ENCODE assay signal across 23 cellular contexts in the genomic region with DNA sequence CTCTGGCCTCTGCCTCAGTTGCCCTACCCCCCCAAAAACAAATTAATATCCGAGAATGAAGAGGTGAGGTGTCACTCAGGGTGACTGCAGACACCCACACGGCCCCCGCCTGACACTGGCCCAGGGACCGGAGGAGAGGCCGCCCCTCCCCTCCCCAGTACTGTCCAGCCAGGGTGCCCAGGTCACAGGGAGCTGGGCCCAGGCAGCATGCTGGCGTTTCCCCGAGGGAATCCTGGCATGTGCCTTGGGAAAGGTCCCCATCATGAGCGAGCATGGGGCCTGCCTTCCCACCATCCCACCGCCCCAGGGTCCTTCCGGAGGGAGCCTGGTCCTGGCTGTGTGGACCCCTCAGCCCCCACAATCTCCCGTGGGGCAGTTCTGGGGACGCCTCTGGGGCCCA. TPM values are rescaled to one million over a fixed set of nuclear protein-coding genes. Genes with fewer than 3 reads are reported as not detected.
"Had no signal": no experiment of that assay in that cellular context is flagged by ENCODE, and none has a peak within 500 bp of the region (broad histone marks: within the 10 kb centered on the region; RNA-seq: fewer than 3 reads in every experiment).

No MANE protein-coding gene starts in this region.

- H3K27me3 ChIP-seq: gastroesophageal sphincter, uterus had no signal

- H3K4me3 ChIP-seq: gastroesophageal sphincter, thoracic aorta, uterus had no signal

- H3K27ac ChIP-seq: gastroesophageal sphincter, thoracic aorta, uterus, VCaP had no signal

- H3K36me3 ChIP-seq: gastroesophageal sphincter, thoracic aorta, uterus had no signal

- H3K9me3 ChIP-seq: gastroesophageal sphincter, thoracic aorta, uterus had no signal

- ATAC-seq: gastroesophageal sphincter; left cardiac atrium; naive thymus-derived CD8-positive, alpha-beta T cell had no signal

- DNase-seq: activated CD4-positive, alpha-beta T cell treated with anti-CD3 and anti-CD28 coated beads for 1 hour; activated naive CD4-positive, alpha-beta T cell; activated T-cell treated with anti-CD3 and anti-CD28 coated beads, Interleukin-2, amount 50 U/mL, for 48 hours; dermis blood vessel endothelial cell; effector memory CD4-positive, alpha-beta T cell; hippocampal formation; left cardiac atrium; uterus had no signal

- H3K4me1 ChIP-seq: gastroesophageal sphincter, uterus had no signal

RNA-seq across cellular contexts. Expression of gene MAB21L4, which starts 3.0 kb away (rescaled TPM):
- total RNA-seq: activated CD8-positive, alpha-beta T cell treated with anti-CD3 and anti-CD28 coated beads for 36 hours; activated naive CD4-positive, alpha-beta T cell treated with anti-CD3 and anti-CD28 coated beads, Interleukin-2, amount 50 U/mL, for 72 hours; dermis blood vessel endothelial cell; fibroblast of lung; fibroblast of villous mesenchyme; left cardiac atrium; naive thymus-derived CD8-positive, alpha-beta T cell; neural crest cell; osteoblast; right cardiac atrium; T-helper 1 cell treated with Interleukin-12 subunit alpha and Interleukin-12 subunit beta and Interleukin-4 antibody, amounts not matched to agents 30 ng/mL and 1 ng/mL, for 36 hours; thoracic aorta had no signal

RNA-seq across cellular contexts. Expression of gene CROCC2, which starts 13.2 kb away (rescaled TPM):
- total RNA-seq: activated CD8-positive, alpha-beta T cell treated with anti-CD3 and anti-CD28 coated beads for 36 hours; activated naive CD4-positive, alpha-beta T cell treated with anti-CD3 and anti-CD28 coated beads, Interleukin-2, amount 50 U/mL, for 72 hours; bronchial epithelial cell; dermis blood vessel endothelial cell; epithelial cell of proximal tubule; fibroblast of villous mesenchyme; gastroesophageal sphincter; left cardiac atrium; naive thymus-derived CD8-positive, alpha-beta T cell; neural crest cell; T-helper 1 cell treated with Interleukin-12 subunit alpha and Interleukin-12 subunit beta and Interleukin-4 antibody, amounts not matched to agents 30 ng/mL and 1 ng/mL, for 36 hours; thoracic aorta had no signal

RNA-seq across cellular contexts. Expression of gene AGXT, which starts 24.3 kb away (rescaled TPM):
- total RNA-seq: activated CD8-positive, alpha-beta T cell treated with anti-CD3 and anti-CD28 coated beads for 36 hours; activated naive CD4-positive, alpha-beta T cell treated with anti-CD3 and anti-CD28 coated beads, Interleukin-2, amount 50 U/mL, for 72 hours; bronchial epithelial cell; dermis blood vessel endothelial cell; epithelial cell of proximal tubule; fibroblast of lung; fibroblast of villous mesenchyme; gastroesophageal sphincter; mesothelial cell of epicardium; naive thymus-derived CD8-positive, alpha-beta T cell; neural crest cell; osteoblast; right cardiac atrium; T-helper 1 cell treated with Interleukin-12 subunit alpha and Interleukin-12 subunit beta and Interleukin-4 antibody, amounts not matched to agents 30 ng/mL and 1 ng/mL, for 36 hours; thoracic aorta; uterus had no signal
